17 cellular contexts compared by ENCODE assay signal in genomic region chr5:134507495-134507894, GRCh38. TPM values are rescaled to one million over a fixed set of nuclear protein-coding genes. Genes with fewer than 3 reads are reported as not detected.
DNase-seq lines count a peak whose midpoint lies in the region; ATAC-seq and TF ChIP-seq lines count a peak whose summit lies in the region.
"Had no signal": no experiment of that assay in that cellular context is flagged by ENCODE, and none has a peak within 500 bp of the region (broad histone marks: within the 10 kb centered on the region; RNA-seq: fewer than 3 reads in every experiment).

No MANE protein-coding gene starts in this region.

- intact Hi-C loops in breast epithelium (cut with DNase I; ENCODE audit: low total_unique reads) (no loop called here), mucosa of descending colon (cut with DNase I, micrococcal nuclease) (no loop called here)

- H3K4me3 Mint-ChIP-seq in GM23338, result no peak overlapping the region
- H3K4me3 Mint-ChIP-seq: immature natural killer cell; memory B cell; stimulated activated naive B cell treated with anti-CD40 and anti-IgM and Interleukin-4, amounts not matched to agents 10 μg/mL and 1 μg/mL and 100 μg/mL, for 72 hours; T-helper 17 cell had no signal

- H3K4me1 ChIP-seq in GM23338 (ENCODE audit: insufficient read depth) (peaks cover 52% of the 10 kb centered on the region), breast epithelium (peaks cover 0 to 14% of the 10 kb centered on the region in 2 donors), mucosa of descending colon (ENCODE audit: low read depth) (peaks cover 47% of the 10 kb centered on the region)

- no peaks in the 10 kb centered on the region for H4K20me1 ChIP-seq in GM23338 (replicated peaks; ENCODE audit: insufficient read depth)

- no peaks in the 10 kb centered on the region; the same call in 2 of the 3 replicates for H3K36me3 Mint-ChIP-seq in GM23338 (ENCODE audit: low read depth)
- H3K36me3 Mint-ChIP-seq: immature natural killer cell; memory B cell; stimulated activated naive B cell treated with anti-CD40 and anti-IgM and Interleukin-4, amounts not matched to agents 10 μg/mL and 1 μg/mL and 100 μg/mL, for 72 hours had no signal

- H3K9me2 ChIP-seq in GM23338 (ENCODE audit: insufficient read depth), result no peaks in the 10 kb centered on the region

- H2AFZ ChIP-seq in GM23338, result no peak overlapping the region

- peaks cover 20% of the 10 kb centered on the region for H3K27me3 Mint-ChIP-seq in GM23338 (ENCODE audit: insufficient read depth, low read depth, poor library complexity)
- H3K27me3 Mint-ChIP-seq: memory B cell; stimulated activated naive B cell treated with anti-CD40 and anti-IgM and Interleukin-4, amounts not matched to agents 10 μg/mL and 1 μg/mL and 100 μg/mL, for 72 hours; T-helper 17 cell had no signal

- H3K4me2 ChIP-seq in GM23338, result no peak overlapping the region

- H3K9me3 Mint-ChIP-seq in GM23338, result no peaks in the 10 kb centered on the region
- H3K9me3 Mint-ChIP-seq: immature natural killer cell; memory B cell; stimulated activated naive B cell treated with anti-CD40 and anti-IgM and Interleukin-4, amounts not matched to agents 10 μg/mL and 1 μg/mL and 100 μg/mL, for 72 hours had no signal

- peaks cover 6% of the 10 kb centered on the region; the same call in 1 of the 2 replicates for H3F3A ChIP-seq in GM23338 (replicated peaks; ENCODE audit: low read depth)

- peak; percentile 27 for DNase-seq in COLO668 (lab: John Stamatoyannopoulos, UW; ENCODE audit: unreplicated experiment)
- no peak for DNase-seq in GM23338 (ENCODE audit: low spot score)
- DNase-seq in breast epithelium (ENCODE audit: low spot score in 2 of 2), result no peak
- peak in 2 of 3 donors; percentile 35 to 37 for DNase-seq in mucosa of descending colon
- no peak for DNase-seq in occipital lobe (lab: John Stamatoyannopoulos, UW)
- no peak for DNase-seq in inferior parietal cortex (ENCODE audit: extremely low spot score)
- no peak for DNase-seq in SHP77 (lab: John Stamatoyannopoulos, UW)
- DNase-seq: immature natural killer cell; Kasumi-1; NCI-H1436; NCI-H226; stimulated activated naive B cell treated with anti-CD40 and anti-IgM and Interleukin-4, amounts not matched to agents 10 μg/mL and 1 μg/mL and 100 μg/mL, for 72 hours; T-helper 17 cell had no signal

- H3K27me3 ChIP-seq in GM23338 (ENCODE audit: insufficient read depth) (no peaks in the 10 kb centered on the region), breast epithelium (no peaks in the 10 kb centered on the region)
- H3K27me3 ChIP-seq: tibial nerve had no signal

- no peaks in the 10 kb centered on the region for H3K79me2 ChIP-seq in GM23338 (replicated peaks; ENCODE audit: insufficient read depth)

- no peak overlapping the region for H3K27ac ChIP-seq in GM23338 (ENCODE audit: low read depth)
- H3K27ac ChIP-seq in breast epithelium, result peak overlapping the region; percentile 10 to 66

- ATAC-seq in GM23338 (no peak), mucosa of descending colon (peak; percentile 16), HG03097 (IDR thresholded peaks at IDR 0.05; ENCODE audit: low FRiP score, unreplicated experiment) (no peak)
- ATAC-seq: esophagus mucosa; stimulated activated naive B cell treated with anti-CD40 and anti-IgM and Interleukin-4, amounts not matched to agents 10 μg/mL and 1 μg/mL and 100 μg/mL, for 72 hours; T-helper 17 cell had no signal

- H3K27ac Mint-ChIP-seq in GM23338, result peak overlapping the region; percentile 18
- H3K27ac Mint-ChIP-seq: memory B cell; stimulated activated naive B cell treated with anti-CD40 and anti-IgM and Interleukin-4, amounts not matched to agents 10 μg/mL and 1 μg/mL and 100 μg/mL, for 72 hours; T-helper 17 cell had no signal

- H3K4me1 Mint-ChIP-seq in GM23338, result peaks cover 48% of the 10 kb centered on the region

- H3K9me3 ChIP-seq in breast epithelium (no peaks in the 10 kb centered on the region), mucosa of descending colon (no peaks in the 10 kb centered on the region)
- H3K9me3 ChIP-seq: tibial nerve had no signal

- no peaks in the 10 kb centered on the region for H3K36me3 ChIP-seq in GM23338 (ENCODE audit: insufficient read depth)
- no peaks in the 10 kb centered on the region for H3K36me3 ChIP-seq in breast epithelium
- H3K36me3 ChIP-seq in mucosa of descending colon (ENCODE audit: low read depth), result no peaks in the 10 kb centered on the region
- H3K36me3 ChIP-seq: tibial nerve had no signal

- no peak for TF ChIP-seq CTCF in GM23338 (conservative IDR thresholded peaks at IDR 0.05; ENCODE audit: low read depth in 2 of 2)
- no peak for TF ChIP-seq CTCF in breast epithelium (IDR thresholded peaks at IDR 0.05)
- TF ChIP-seq CTCF in mucosa of descending colon (IDR thresholded peaks at IDR 0.05), result no peak

- TF ChIP-seq POLR2A in breast epithelium (IDR thresholded peaks at IDR 0.05), result no peak

- H3K4me3 ChIP-seq in GM23338 (no peak overlapping the region), breast epithelium (no peak overlapping the region), mucosa of descending colon (peak overlapping the region; percentile 27)

TF ChIP-seq in GM23338, 12 proteins besides CTCF, POLR2A, EP300 and RAD21 (continues in another document):
- TF ChIP-seq ETS1 (IDR thresholded peaks at IDR 0.05), result no peak
- TF ChIP-seq NANOG (IDR thresholded peaks at IDR 0.05; ENCODE audit: borderline replicate concordance), result no peak
- TF ChIP-seq STAT1 (IDR thresholded peaks at IDR 0.05; ENCODE audit: unreplicated experiment), result no peak
- no peak for TF ChIP-seq REST (IDR thresholded peaks at IDR 0.05; ENCODE audit: unreplicated experiment)
- no peak for TF ChIP-seq EZH2phosphoT487 (IDR thresholded peaks at IDR 0.05; ENCODE audit: unreplicated experiment)
- TF ChIP-seq ZNF331 (CRISPR knock-in tag; IDR thresholded peaks at IDR 0.05; ENCODE audit: low read depth), result no peak
- no peak for TF ChIP-seq POLR2AphosphoS5 (IDR thresholded peaks at IDR 0.05; ENCODE audit: low read depth)
- TF ChIP-seq CREB1 (CRISPR knock-in tag; IDR thresholded peaks at IDR 0.05; ENCODE audit: low read depth), result no peak

RNA-seq across cellular contexts. Expression of gene JADE2, which starts 18.0 kb away (rescaled TPM):
- total RNA-seq in GM23338 (2014; rRNA removed; shearing (Covaris generic)), result 31.9 and 40.8 TPM in 2 replicates
- polyA plus RNA-seq in GM23338 (2016; fragmentation: Nextera tagmentation; extraction: Ambion mirVana), result 15.9 and 16.2 TPM in 2 replicates
- total RNA-seq in breast epithelium, result 10 to 100 TPM; 39.0 to 66.0 (median 61.4) TPM
- 10 to 100 TPM; 31.9 to 69.9 (median 36.2) TPM for total RNA-seq in mucosa of descending colon
- total RNA-seq in occipital lobe, result 3.7 TPM

Comparison
In these comparisons a context has a peak if more than half of its experiments do, and no peak if none do; other contexts are left out.
1. DNase-seq: peak in COLO668 (single experiment) and mucosa of descending colon (2 of 3); none in GM23338 (single experiment), breast epithelium (0 of 2), occipital lobe (single experiment), inferior parietal cortex (single experiment) and SHP77 (0 of 2).